Comparison of ENCODE assay signal across 8 cellular contexts in genomic region chr15:65101418-65101890, GRCh38. TPM values are rescaled to one million over a fixed set of nuclear protein-coding genes. Genes with fewer than 3 reads are reported as not detected.
A peak's percentile ranks its signal among the peaks of the same experiment; 100 is the strongest.
DNase-seq lines count a peak whose midpoint lies in the region; ATAC-seq and TF ChIP-seq lines count a peak whose summit lies in the region.

No MANE protein-coding gene starts in this region.

- TF ChIP-seq CTCF in breast epithelium (IDR thresholded peaks at IDR 0.05), result peak; percentile 36 to 75 (median 70)

- H3F3A ChIP-seq in GM23248 (ENCODE audit: insufficient read depth), result no peaks in the 10 kb centered on the region

- H3K4me3 ChIP-seq in GM23248 (no peak overlapping the region), breast epithelium (no peak overlapping the region)

- no peak overlapping the region for H3K9ac ChIP-seq in GM23248

- ATAC-seq in GM21515 (IDR thresholded peaks at IDR 0.05; ENCODE audit: unreplicated experiment), result no peak

- no peaks in the 10 kb centered on the region for H3K9me2 ChIP-seq in GM23248 (ENCODE audit: insufficient read depth)

- H3K4me2 ChIP-seq in GM23248 (ENCODE audit: unreplicated experiment), result no peak overlapping the region

- H3K27ac ChIP-seq in GM23248 (no peak overlapping the region), breast epithelium (peak overlapping the region in 1 of 2 donors; percentile 40)

- intact Hi-C loops in breast epithelium (cut with DNase I; ENCODE audit: low total_unique reads), result no loop called here

- H3K9me3 ChIP-seq in GM23248 (ENCODE audit: low read depth) (no peaks in the 10 kb centered on the region), breast epithelium (no peaks in the 10 kb centered on the region)

- no peaks in the 10 kb centered on the region for H3K79me2 ChIP-seq in GM23248 (ENCODE audit: insufficient read depth)

- 46 to 49% methylated on average over 9 of the region's 9 CpGs for WGBS in GM23248 (ENCODE audit: low coverage in 1 of 2, low lambda C conversion rate in 2 of 2, missing lambda C conversion rate in 2 of 2), 2 experiments

- H2AFZ ChIP-seq in GM23248, result no peak overlapping the region

- no peaks in the 10 kb centered on the region for H3K4me1 ChIP-seq in GM23248 (ENCODE audit: insufficient read depth)
- H3K4me1 ChIP-seq in breast epithelium, result no peaks in the 10 kb centered on the region

- H3K27me3 ChIP-seq in GM23248 (replicated peaks; ENCODE audit: insufficient read depth), result no peaks in the 10 kb centered on the region
- no peaks in the 10 kb centered on the region for H3K27me3 ChIP-seq in breast epithelium

- peak; percentile 75 for DNase-seq in AG20443 (ENCODE audit: low spot score)
- peak; percentile 68 for DNase-seq in GM23248
- DNase-seq in SKM-1 (lab: John Stamatoyannopoulos, UW; ENCODE audit: unreplicated experiment), result peak; percentile 8
- DNase-seq in breast epithelium (ENCODE audit: low spot score in 2 of 2), result no peak
- DNase-seq in iPS-NIHi11 (ENCODE audit: low spot score), result peak; percentile 82
- peak; percentile 22 to 50 for DNase-seq in stimulated activated CD4-positive, alpha-beta T cell treated with anti-CD3 and anti-CD28 coated beads, Interleukin-15, amount 100 ng/mL, for 48 hours (ENCODE audit: low read depth in 2 of 2)
- DNase-seq in NCI-H1092 treated with DMSO at 0.1 percent for 48 hours (lab: John Stamatoyannopoulos, UW), result no peak

- TF ChIP-seq POLR2A in breast epithelium (IDR thresholded peaks at IDR 0.05), result no peak

- H3K36me3 ChIP-seq in GM23248 (ENCODE audit: low read depth) (peaks cover 13% of the 10 kb centered on the region; the same call in 1 of the 2 replicates), breast epithelium (peaks cover 5% of the 10 kb centered on the region)

- in situ Hi-C loops in GM23248 (cut with MboI), result no loop called here

- H4K20me1 ChIP-seq in GM23248 (ENCODE audit: insufficient read depth), result no peaks in the 10 kb centered on the region

RNA-seq across cellular contexts. Expression of gene UBAP1L, which starts 13.5 kb away (rescaled TPM):
- 0.43 and 0.63 TPM in 2 replicates for total RNA-seq in GM23248 (2014; rRNA removed; shearing (Covaris generic))
- polyA plus RNA-seq in GM23248 (2016; fragmentation: Nextera tagmentation; extraction: Ambion mirVana), result 0.38 and 0.89 TPM in 2 replicates
- total RNA-seq in breast epithelium, result 1 to 10 TPM; 3.7 to 10.0 (median 7.2) TPM

RNA-seq across cellular contexts. Expression of gene KBTBD13, which starts 24.9 kb away (rescaled TPM):
- total RNA-seq in GM23248 (2014; rRNA removed; shearing (Covaris generic)), result not detected in 2 replicates
- not detected in 2 replicates for polyA plus RNA-seq in GM23248 (2016; fragmentation: Nextera tagmentation; extraction: Ambion mirVana)
- under 1 TPM in 2 of 3 donors, not detected in 1; 0.15 to 0.33 TPM for total RNA-seq in breast epithelium

RNA-seq across cellular contexts. Expression of gene PDCD7, which starts 32.2 kb away (rescaled TPM):
- 11.8 and 13.6 TPM in 2 replicates for total RNA-seq in GM23248 (2014; rRNA removed; shearing (Covaris generic))
- polyA plus RNA-seq in GM23248 (2016; fragmentation: Nextera tagmentation; extraction: Ambion mirVana), result 7.5 and 8.4 TPM in 2 replicates
- total RNA-seq in breast epithelium, result 10 to 100 TPM; 21.6 to 26.7 (median 24.4) TPM

RNA-seq across cellular contexts. Expression of gene RASL12, which starts 33.7 kb away (rescaled TPM):
- total RNA-seq in GM23248 (2014; rRNA removed; shearing (Covaris generic)), result not detected in 2 replicates
- not detected in 2 replicates for polyA plus RNA-seq in GM23248 (2016; fragmentation: Nextera tagmentation; extraction: Ambion mirVana)
- 10 to 100 TPM; 12.6 to 20.6 (median 20.3) TPM for total RNA-seq in breast epithelium

RNA-seq across cellular contexts. Expression of gene SLC51B, which starts 56.3 kb away (rescaled TPM):
- not detected in 2 replicates for total RNA-seq in GM23248 (2014; rRNA removed; shearing (Covaris generic))
- not detected in 2 replicates for polyA plus RNA-seq in GM23248 (2016; fragmentation: Nextera tagmentation; extraction: Ambion mirVana)
- not detected for total RNA-seq in breast epithelium

Comparison
In these comparisons a context has a peak if more than half of its experiments do, and no peak if none do; other contexts are left out.
1. DNase-seq: peak in AG20443 (single experiment), GM23248 (single experiment), SKM-1 (single experiment), iPS-NIHi11 (single experiment) and stimulated activated CD4-positive, alpha-beta T cell treated with anti-CD3 and anti-CD28 coated beads, Interleukin-15, amount 100 ng/mL, for 48 hours (2 of 2); none in breast epithelium (0 of 2) and NCI-H1092 treated with DMSO at 0.1 percent for 48 hours (single experiment).